ENCODE assay signal across 23 cellular contexts in genomic region chr1:224525411-224526040, GRCh38.
DNase-seq lines count a peak whose midpoint lies in the region; ATAC-seq and TF ChIP-seq lines count a peak whose summit lies in the region.
"Had no signal": no experiment of that assay in that cellular context is flagged by ENCODE, and none has a peak within 500 bp of the region (broad histone marks: within the 10 kb centered on the region; RNA-seq: fewer than 3 reads in every experiment).

No MANE protein-coding gene starts in this region.

- no peaks in the 10 kb centered on the region for H3K9me2 ChIP-seq in PC-9 (ENCODE audit: insufficient read depth)
- H3K9me2 ChIP-seq: SK-N-SH had no signal

- H3K79me2 ChIP-seq in PC-9 (ENCODE audit: low read depth), result no peaks in the 10 kb centered on the region

- ATAC-seq in aorta (ENCODE audit: low FRiP score) (no peak), GM21825 (IDR thresholded peaks at IDR 0.05; ENCODE audit: unreplicated experiment) (no peak)
- ATAC-seq: HepG2; stimulated activated naive CD8-positive, alpha-beta T cell treated with anti-CD3 and anti-CD28 coated beads, Interleukin-15, amount 100 ng/mL, for 72 hours had no signal

- peak; percentile 46 for DNase-seq in A172 (ENCODE audit: low spot score)
- peak; percentile 44 for DNase-seq in H4 (ENCODE audit: low spot score)
- DNase-seq in RPMI7951 (ENCODE audit: low read depth), result peak; percentile 82
- DNase-seq in fibroblast of the aortic adventitia (ENCODE audit: low read depth), result peak; percentile 83
- no peak for DNase-seq in aorta
- DNase-seq in PC-9, result no peak
- no peak for DNase-seq in ovary
- DNase-seq: 8988T; activated CD4-positive, alpha-beta T cell treated with anti-CD3 and anti-CD28 coated beads for 1 hour; activated CD8-positive, alpha-beta memory T cell treated with anti-CD3 and anti-CD28 coated beads for 24 hours; activated effector memory CD4-positive, alpha-beta T cell treated with Interleukin-2 at 50 U/mL for 16 hours; CD4-positive, alpha-beta memory T cell; head of caudate nucleus; NCI-H1092; NCI-H2081; NCI-H345; retina; SK-N-SH; small intestine; stimulated activated CD8-positive, alpha-beta memory T cell treated with anti-CD3 and anti-CD28 coated beads, Interleukin-4, amount 100 ng/mL, for 48 hours; stimulated activated naive CD8-positive, alpha-beta T cell treated with anti-CD3 and anti-CD28 coated beads, Interleukin-15, amount 100 ng/mL, for 72 hours had no signal

- no peak overlapping the region for H3K4me3 ChIP-seq in fibroblast of the aortic adventitia (ENCODE audit: low read depth, low read length)
- H3K4me3 ChIP-seq in aorta (ENCODE audit: low read length in 2 of 2), result no peak overlapping the region
- no peak overlapping the region for H3K4me3 ChIP-seq in PC-9
- H3K4me3 ChIP-seq in ovary, result no peak overlapping the region

- BruUV-seq in PC-9 (replicated peaks; lab: Mats Ljungman, UMichigan), result no TSS peak

- POLR2A ChIA-PET in PC-9 (lab: Charles Lee; ENCODE audit: unreplicated experiment), result no interaction called here

- 88 to 91% methylated on average over 4 of the region's 4 CpGs for WGBS in aorta, 2 donors
- WGBS in ovary, 3 donors, result 80 to 87% (median 86%) methylated on average over 4 of the region's 4 CpGs

- no peaks in the 10 kb centered on the region for H4K20me1 ChIP-seq in PC-9 (ENCODE audit: insufficient read depth)

- H2AFZ ChIP-seq in PC-9, result no peak overlapping the region

- CTCF ChIA-PET in PC-9 (lab: Charles Lee), result interaction anchor here (1.0 kb wide), 2 partner anchors 11 to 397 kb away, joined by 3 to 4 read pairs; no protein-coding TSS in a partner anchor

- TF ChIP-seq EP300 in ovary (IDR thresholded peaks at IDR 0.05), result no peak

- TF ChIP-seq CTCF in fibroblast of the aortic adventitia (IDR thresholded peaks at IDR 0.05; ENCODE audit: insufficient read depth, low read length) (no peak), PC-9 (conservative IDR thresholded peaks at IDR 0.05) (no peak), ovary (IDR thresholded peaks at IDR 0.05) (no peak)

- H3K9me3 ChIP-seq in aorta (ENCODE audit: control insufficient read depth, low read length) (peaks cover 2% of the 10 kb centered on the region), PC-9 (ENCODE audit: insufficient read depth, low read depth) (peaks cover 3% of the 10 kb centered on the region), ovary (no peaks in the 10 kb centered on the region)
- H3K9me3 ChIP-seq: SK-N-SH had no signal

- H3K36me3 ChIP-seq in aorta (ENCODE audit: control insufficient read depth in 1 of 2, insufficient read depth in 2 of 2, low read length in 1 of 2) (no peaks in the 10 kb centered on the region), PC-9 (ENCODE audit: low read depth) (no peaks in the 10 kb centered on the region), ovary (no peaks in the 10 kb centered on the region)

- no peaks in the 10 kb centered on the region for H3F3A ChIP-seq in PC-9 (ENCODE audit: insufficient read depth, low read depth)

- H3K4me1 ChIP-seq in aorta (ENCODE audit: control insufficient read depth in 1 of 2, insufficient read depth in 2 of 2, low read length in 2 of 2), result no peaks in the 10 kb centered on the region
- peaks cover 30% of the 10 kb centered on the region for H3K4me1 ChIP-seq in PC-9 (replicated peaks; ENCODE audit: insufficient read depth)
- peaks cover 1% of the 10 kb centered on the region for H3K4me1 ChIP-seq in ovary (ENCODE audit: insufficient read depth)

- H3K27me3 ChIP-seq in aorta (ENCODE audit: control insufficient read depth in 1 of 2, insufficient read depth in 2 of 2, low read length in 1 of 2) (peaks cover 0 to 2% of the 10 kb centered on the region in 2 donors), PC-9 (ENCODE audit: insufficient read depth, low read depth) (no peaks in the 10 kb centered on the region), ovary (no peaks in the 10 kb centered on the region)

- no peak overlapping the region for H3K4me2 ChIP-seq in PC-9
- H3K4me2 ChIP-seq: SK-N-SH had no signal

- no peak overlapping the region for H3K27ac ChIP-seq in aorta (ENCODE audit: low read depth in 1 of 2, low read length in 2 of 2)
- H3K27ac ChIP-seq in PC-9, result no peak overlapping the region
- no peak overlapping the region for H3K27ac ChIP-seq in ovary

- intact Hi-C loops in aorta (cut with DNase I) (no loop called here), PC-9 (cut with micrococcal nuclease; ENCODE audit: unreplicated experiment) (no loop called here), ovary (cut with DNase I) (no loop called here)

- TF ChIP-seq POLR2A in ovary (IDR thresholded peaks at IDR 0.05), result no peak

Comparison
In these comparisons a context has a peak if more than half of its experiments do, and no peak if none do; other contexts are left out.
1. DNase-seq: peak in A172 (single experiment), H4 (single experiment), RPMI7951 (single experiment) and fibroblast of the aortic adventitia (single experiment); none in aorta (0 of 2), PC-9 (0 of 2) and ovary (0 of 5).